In the genomic region with DNA sequence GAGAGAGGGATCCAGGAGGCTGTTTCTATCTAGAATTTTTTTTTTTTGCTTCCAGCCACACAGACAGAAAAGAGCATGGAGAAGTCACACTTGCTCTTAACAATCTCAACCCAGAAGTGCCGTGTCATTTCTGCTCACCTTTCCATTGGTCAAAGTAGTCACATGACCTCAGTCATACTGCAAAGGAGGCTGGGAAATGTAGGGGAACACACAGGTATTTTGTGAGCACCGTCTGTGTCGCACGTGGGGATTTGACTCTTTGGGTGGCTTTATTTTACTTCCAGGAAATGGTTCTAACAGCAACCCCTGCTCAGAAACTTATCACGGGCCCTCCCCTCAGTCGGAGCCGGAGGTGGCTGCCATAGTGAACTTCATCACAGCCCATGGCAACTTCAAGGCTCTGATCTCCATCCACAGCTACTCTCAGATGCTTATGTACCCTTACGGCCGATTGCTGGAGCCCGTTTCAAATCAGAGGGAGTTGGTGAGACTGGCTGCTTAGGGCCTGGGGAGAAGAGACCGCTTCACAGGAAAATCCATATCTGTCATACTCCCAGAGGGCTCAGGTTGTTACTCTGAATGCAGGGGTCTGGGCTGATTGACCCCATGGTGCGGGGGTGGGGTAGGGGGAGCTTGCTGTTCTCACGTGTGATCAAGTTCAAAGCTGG, we compare ENCODE assay signal across 16 cellular contexts. TPM values are rescaled to one million over a fixed set of nuclear protein-coding genes. Genes with fewer than 3 reads are reported as not detected.
DNase-seq lines count a peak whose midpoint lies in the region; ATAC-seq, FAIRE-seq and TF ChIP-seq lines count a peak whose summit lies in the region.
"Had no signal": no experiment of that assay in that cellular context is flagged by ENCODE, and none has a peak within 500 bp of the region (broad histone marks: within the 10 kb centered on the region; RNA-seq: fewer than 3 reads in every experiment).

No MANE protein-coding gene starts in this region.

- POLR2A ChIA-PET in HepG2 (lab: Yijun Ruan, JAX), result no interaction called here

- H2AFZ ChIP-seq in HepG2 (ENCODE audit: low read length), result no peak overlapping the region

- no peak for TF ChIP-seq RAD21 in HepG2 (CRISPR knock-in tag; IDR thresholded peaks at IDR 0.05)

- H3K27me3 ChIP-seq in HepG2 (ENCODE audit: control insufficient read depth in 1 of 2, insufficient read depth in 2 of 2, low read length in 2 of 2), result peaks cover 1 to 22% of the 10 kb centered on the region in 2 experiments; a peak in 4 of 5 replicates
- H3K27me3 ChIP-seq in upper lobe of right lung, result no peaks in the 10 kb centered on the region
- no peaks in the 10 kb centered on the region for H3K27me3 ChIP-seq in breast epithelium
- H3K27me3 ChIP-seq: BLaER1 treated with 17β-estradiol and CSF1 and Interleukin-3, amounts not matched to agents 10 nM and 100 nM had no signal

- in situ Hi-C loops in HepG2 (cut with HindIII; ENCODE audit: extremely low pct_ligation_motif_present, low pct_unique_long_range_greater_than_20kb), result no loop called here

- no peak overlapping the region for H3K9ac ChIP-seq in HepG2 (ENCODE audit: insufficient read depth, low read depth, low read length)
- H3K9ac ChIP-seq: BLaER1 treated with 17β-estradiol and CSF1 and Interleukin-3, amounts not matched to agents 10 nM and 100 nM had no signal

- ATAC-seq in HepG2 (no peak), upper lobe of right lung (no peak)

- TF ChIP-seq EP300 in HepG2 (IDR thresholded peaks at IDR 0.05; ENCODE audit: low read depth in 2 of 2, low read length in 2 of 2) (no peak), HepG2 (CRISPR knock-in tag; IDR thresholded peaks at IDR 0.05; ENCODE audit: borderline replicate concordance) (no peak)

- H3K4me1 ChIP-seq in HepG2 (ENCODE audit: insufficient read depth, low read length) (peaks cover 77% of the 10 kb centered on the region), upper lobe of right lung (peaks cover 22% of the 10 kb centered on the region), breast epithelium (peaks cover 6 to 19% of the 10 kb centered on the region in 2 donors)

- TF ChIP-seq CTCF in HepG2 (CRISPR knock-in tag; IDR thresholded peaks at IDR 0.05), result no peak
- TF ChIP-seq CTCF in upper lobe of right lung (IDR thresholded peaks at IDR 0.05), result no peak
- TF ChIP-seq CTCF in D721Med (IDR thresholded peaks at IDR 0.05; ENCODE audit: insufficient read depth, missing control alignments), result no peak
- TF ChIP-seq CTCF in breast epithelium (IDR thresholded peaks at IDR 0.05), result no peak

- H3K27ac ChIP-seq in HepG2 (ENCODE audit: extremely low read length, insufficient read depth, low read length) (no peak overlapping the region), upper lobe of right lung (no peak overlapping the region), breast epithelium (no peak overlapping the region)
- H3K27ac ChIP-seq: BLaER1 treated with 17β-estradiol and CSF1 and Interleukin-3, amounts not matched to agents 10 nM and 100 nM; prostate gland had no signal

- FAIRE-seq in HepG2 (lab: Jason Lieb, UNC) (no peak), D721Med (lab: Jason Lieb, UNC) (no peak)
- FAIRE-seq: HTR-8/SVneo had no signal

- H3K9me3 ChIP-seq in HepG2 (ENCODE audit: low read length) (no peaks in the 10 kb centered on the region), upper lobe of right lung (no peaks in the 10 kb centered on the region), breast epithelium (no peaks in the 10 kb centered on the region)
- H3K9me3 ChIP-seq: BLaER1 treated with 17β-estradiol and CSF1 and Interleukin-3, amounts not matched to agents 10 nM and 100 nM; prostate gland had no signal

- 67% methylated on average over 11 of the region's 13 CpGs for WGBS in HepG2 (ENCODE audit: low lambda C conversion rate)

- CTCF ChIA-PET in HepG2 (lab: Yijun Ruan, JAX; ENCODE audit: low intra/inter-chr PET ratio, low total read pairs), result no interaction called here

- no peak overlapping the region for H3K4me2 ChIP-seq in HepG2 (ENCODE audit: low read depth, low read length)
- H3K4me2 ChIP-seq: BLaER1 treated with 17β-estradiol and CSF1 and Interleukin-3, amounts not matched to agents 10 nM and 100 nM had no signal

- TF ChIP-seq POLR2A in HepG2 (IDR thresholded peaks at IDR 0.05; ENCODE audit: insufficient read depth in 1 of 2, low read depth in 2 of 2, low read length in 2 of 2) (no peak), breast epithelium (IDR thresholded peaks at IDR 0.05) (no peak)

- no peak overlapping the region for H3K4me3 ChIP-seq in HepG2 (replicated peaks in 1 of 3; ENCODE audit: insufficient read depth in 1 of 3, low read depth in 2 of 3, low read length in 3 of 3)
- H3K4me3 ChIP-seq in upper lobe of right lung, result no peak overlapping the region
- no peak overlapping the region for H3K4me3 ChIP-seq in breast epithelium
- H3K4me3 ChIP-seq: BLaER1 treated with 17β-estradiol and CSF1 and Interleukin-3, amounts not matched to agents 10 nM and 100 nM; prostate gland had no signal

- DNase-seq in stimulated activated naive CD4-positive, alpha-beta T cell (lab: John Stamatoyannopoulos, UW), result peak in 4 of 6 experiments; percentile 3 to 49 (median 46)
- DNase-seq in stimulated activated naive CD4-positive, alpha-beta T cell treated with Interleukin-2 at 50 U/mL for 16 hours (lab: John Stamatoyannopoulos, UW), result no peak
- DNase-seq in T-helper 2 cell (peak in 3 of 5 experiments; percentile 19 to 39 (median 23)), HepG2 (ENCODE audit: low spot score) (no peak), upper lobe of right lung (peak; percentile 33), D721Med (ENCODE audit: insufficient read length, low spot score) (no peak), breast epithelium (ENCODE audit: low spot score in 2 of 2) (no peak), cerebellum (ENCODE audit: low spot score) (no peak)
- DNase-seq: effector CD8-positive, alpha-beta T cell; GF-D8; mesendoderm had no signal

- H3K79me2 ChIP-seq in HepG2 (ENCODE audit: insufficient read depth, low read length), result no peaks in the 10 kb centered on the region

- H3K36me3 ChIP-seq in HepG2 (replicated peaks in 1 of 2; ENCODE audit: control insufficient read depth in 1 of 2, insufficient read depth in 2 of 2, low read length in 2 of 2), result no peaks in the 10 kb centered on the region
- H3K36me3 ChIP-seq in upper lobe of right lung, result no peaks in the 10 kb centered on the region
- H3K36me3 ChIP-seq in breast epithelium, result no peaks in the 10 kb centered on the region
- H3K36me3 ChIP-seq: BLaER1 treated with 17β-estradiol and CSF1 and Interleukin-3, amounts not matched to agents 10 nM and 100 nM; prostate gland had no signal

- no TSS peak for BruUV-seq in HepG2 (replicated peaks; lab: Mats Ljungman, UMichigan)

- no peaks in the 10 kb centered on the region for H4K20me1 ChIP-seq in HepG2 (ENCODE audit: insufficient read depth, low read length)
- H4K20me1 ChIP-seq: BLaER1 treated with 17β-estradiol and CSF1 and Interleukin-3, amounts not matched to agents 10 nM and 100 nM had no signal

- intact Hi-C loops in HepG2 (cut with micrococcal nuclease; ENCODE audit: unreplicated experiment) (loop anchor here (5.0 kb wide), 1 partner anchor 100 kb away; no protein-coding TSS in a partner anchor), upper lobe of right lung (cut with DNase I) (no loop called here), breast epithelium (cut with DNase I; ENCODE audit: low total_unique reads) (no loop called here)

RNA-seq across cellular contexts. Expression of gene CPA1, which starts 13.1 kb away (rescaled TPM):
- total RNA-seq in HepG2 (2016; rRNA removed; fragmentation: Illumina TruSeq; extraction: Trizol) (0.20 TPM in 1 of 2 replicates, not detected in the other), upper lobe of right lung (not detected), breast epithelium (under 1 TPM in 2 of 3 donors, not detected in 1; 0.73 to 0.96 TPM), cerebellum (not detected)
- 0.20 and 0.35 TPM in 2 replicates for total RNA-seq in HepG2 (2016; cell fraction: cytosol; rRNA removed; fragmentation: Illumina TruSeq; extraction: Trizol; ENCODE audit: low read depth)
- not detected in 2 replicates for total RNA-seq in HepG2 (2016; cell fraction: insoluble cytoplasmic fraction; rRNA removed; fragmentation: Illumina TruSeq; extraction: Trizol)
- 0.34 TPM in 1 of 2 replicates, not detected in the other for total RNA-seq in HepG2 (2016; cell fraction: membrane; rRNA removed; fragmentation: Illumina TruSeq; extraction: Trizol)
- total RNA-seq in HepG2 (2016; cell fraction: nucleus; rRNA removed; fragmentation: Illumina TruSeq; extraction: Trizol), result not detected in 2 replicates
- polyA plus RNA-seq in HepG2 (2011; rRNA removed), result 0.57 and 0.58 TPM in 2 replicates
- polyA plus RNA-seq in HepG2 (2011; cell fraction: cytosol; rRNA removed), result 0.42 and 0.77 TPM in 2 replicates
- polyA plus RNA-seq in HepG2 (2011; cell fraction: nucleus; rRNA removed), result 1.2 and 2.4 TPM in 2 replicates
- 0.16 TPM in 1 of 2 replicates, not detected in the other for polyA plus RNA-seq in HepG2 (2012)
- polyA plus RNA-seq in HepG2 (2016; cell fraction: cytosol; fragmentation: Illumina TruSeq; extraction: Trizol; ENCODE audit: low read depth), result 0.17 and 0.27 TPM in 2 replicates
- polyA plus RNA-seq in HepG2 (2016; cell fraction: insoluble cytoplasmic fraction; fragmentation: Illumina TruSeq; extraction: Trizol; ENCODE audit: low read depth), result 0.22 TPM in 1 of 2 replicates, not detected in the other
- polyA plus RNA-seq in HepG2 (2016; cell fraction: membrane; fragmentation: Illumina TruSeq; extraction: Trizol; ENCODE audit: low read depth), result 0.14 TPM in 1 of 2 replicates, not detected in the other
- polyA plus RNA-seq in HepG2 (2016; cell fraction: nucleus; fragmentation: Illumina TruSeq; extraction: Trizol; ENCODE audit: insufficient read depth, low read depth), result not detected in 2 replicates
- polyA minus RNA-seq in HepG2 (2011; rRNA and poly(A)+ RNA removed; ENCODE audit: low replicate concordance), result not detected in 2 replicates
- polyA minus RNA-seq in HepG2 (2011; cell fraction: cytosol; rRNA and poly(A)+ RNA removed), result not detected in 2 replicates
- 0.90 and 1.2 TPM in 2 replicates for polyA minus RNA-seq in HepG2 (2011; cell fraction: nucleus; rRNA and poly(A)+ RNA removed)

RNA-seq across cellular contexts. Expression of gene CPA5, which starts 22.6 kb away (rescaled TPM):
- total RNA-seq in HepG2 (2016; rRNA removed; fragmentation: Illumina TruSeq; extraction: Trizol) (not detected in 2 replicates), upper lobe of right lung (not detected), breast epithelium (not detected), cerebellum (not detected)
- not detected in 2 replicates for total RNA-seq in HepG2 (2016; cell fraction: cytosol; rRNA removed; fragmentation: Illumina TruSeq; extraction: Trizol; ENCODE audit: low read depth)
- total RNA-seq in HepG2 (2016; cell fraction: insoluble cytoplasmic fraction; rRNA removed; fragmentation: Illumina TruSeq; extraction: Trizol), result not detected in 2 replicates
- not detected in 2 replicates for total RNA-seq in HepG2 (2016; cell fraction: membrane; rRNA removed; fragmentation: Illumina TruSeq; extraction: Trizol)
- not detected in 2 replicates for total RNA-seq in HepG2 (2016; cell fraction: nucleus; rRNA removed; fragmentation: Illumina TruSeq; extraction: Trizol)
- polyA plus RNA-seq in HepG2 (2011; rRNA removed), result 0.30 and 0.48 TPM in 2 replicates
- polyA plus RNA-seq in HepG2 (2011; cell fraction: cytosol; rRNA removed), result 0.20 and 0.21 TPM in 2 replicates
- 1.4 and 1.6 TPM in 2 replicates for polyA plus RNA-seq in HepG2 (2011; cell fraction: nucleus; rRNA removed)
- 0.59 TPM in 1 of 2 replicates, not detected in the other for polyA plus RNA-seq in HepG2 (2012)
- 0.19 TPM in 1 of 2 replicates, not detected in the other for polyA plus RNA-seq in HepG2 (2016; cell fraction: cytosol; fragmentation: Illumina TruSeq; extraction: Trizol; ENCODE audit: low read depth)
- polyA plus RNA-seq in HepG2 (2016; cell fraction: insoluble cytoplasmic fraction; fragmentation: Illumina TruSeq; extraction: Trizol; ENCODE audit: low read depth), result not detected in 2 replicates
- 0.30 TPM in 1 of 2 replicates, not detected in the other for polyA plus RNA-seq in HepG2 (2016; cell fraction: membrane; fragmentation: Illumina TruSeq; extraction: Trizol; ENCODE audit: low read depth)
- polyA plus RNA-seq in HepG2 (2016; cell fraction: nucleus; fragmentation: Illumina TruSeq; extraction: Trizol; ENCODE audit: insufficient read depth, low read depth), result not detected in 2 replicates
- polyA minus RNA-seq in HepG2 (2011; rRNA and poly(A)+ RNA removed; ENCODE audit: low replicate concordance), result 1.0 TPM in 1 of 2 replicates, not detected in the other
- not detected in 2 replicates for polyA minus RNA-seq in HepG2 (2011; cell fraction: cytosol; rRNA and poly(A)+ RNA removed)
- polyA minus RNA-seq in HepG2 (2011; cell fraction: nucleus; rRNA and poly(A)+ RNA removed), result not detected in 2 replicates
- total RNA-seq: fibroblast of villous mesenchyme, subcutaneous adipose tissue had no signal

Comparison
In these comparisons a context has a peak if more than half of its experiments do, and no peak if none do; other contexts are left out.
1. DNase-seq: peak in stimulated activated naive CD4-positive, alpha-beta T cell (4 of 6), T-helper 2 cell (3 of 5) and upper lobe of right lung (single experiment); none in stimulated activated naive CD4-positive, alpha-beta T cell treated with Interleukin-2 at 50 U/mL for 16 hours (single experiment), HepG2 (single experiment), D721Med (single experiment), breast epithelium (0 of 2) and cerebellum (single experiment).